In genomic region chr15:25566545-25566944, GRCh38 we compare ENCODE assay signal across 2 cellular contexts.
DNase-seq lines count a peak whose midpoint lies in the region; ATAC-seq, FAIRE-seq and TF ChIP-seq lines count a peak whose summit lies in the region.
"Not testable (repeated sequence)": the region's sequence is repeated elsewhere in the genome, so short reads cannot be mapped to it uniquely, and the experiment has no call there.

No MANE protein-coding gene starts in this region.

- WGBS in K562 (ENCODE audit: insufficient coverage, low coverage, missing lambda C conversion rate): 2% methylated on average over 6 of the region's 6 CpGs
- WGBS in testis, 2 donors: 64 to 76% methylated on average over 6 of the region's 6 CpGs

- intact Hi-C loops in K562 (cut with micrococcal nuclease): not testable (repeated sequence)
- intact Hi-C loops in testis (cut with DNase I; ENCODE audit: low total_unique reads): loop anchor here (5.0 kb wide), 1 partner anchor 301 kb away; no protein-coding TSS in a partner anchor

- H3K4me3 ChIP-seq in K562, testis: not testable (repeated sequence)

- H3K79me2 ChIP-seq in K562 (ENCODE audit: control insufficient read depth, insufficient read depth, low read length): not testable (repeated sequence)

- not testable (repeated sequence) for TF ChIP-seq CTCF in K562 (IDR thresholded peaks at IDR 0.05 in 2 of 3, conservative IDR thresholded peaks at IDR 0.05 in 1 of 3; ENCODE audit: insufficient read depth in 2 of 3, low read depth in 1 of 3, low read length in 3 of 3); testis (IDR thresholded peaks at IDR 0.05)

- H3K4me2 ChIP-seq in K562 (ENCODE audit: insufficient read depth, low read length): not testable (repeated sequence)

- not testable (repeated sequence) for H3K9ac ChIP-seq in K562 (ENCODE audit: insufficient read depth in 1 of 2, low read depth in 2 of 2, low read length in 2 of 2)

- not testable (repeated sequence) for H3K27ac ChIP-seq in K562 (ENCODE audit: extremely low read depth, low read depth, low read length); testis

- not testable (repeated sequence) for H3K9me3 ChIP-seq in K562 (replicated peaks; ENCODE audit: control insufficient read depth, insufficient read depth, low read depth, low read length); testis

- TF ChIP-seq POLR2A in K562 (conservative IDR thresholded peaks at IDR 0.05); testis (IDR thresholded peaks at IDR 0.05): not testable (repeated sequence)

- not testable (repeated sequence) for TF ChIP-seq EP300 in K562 (IDR thresholded peaks at IDR 0.05; ENCODE audit: low read length)

- H4K20me1 ChIP-seq in K562 (replicated peaks; ENCODE audit: control insufficient read depth, insufficient read depth, low read length): not testable (repeated sequence)

- CTCF ChIA-PET in K562 (lab: Yijun Ruan, JAX; ENCODE audit: low intra/inter-chr PET ratio): not testable (repeated sequence)

- H3K4me1 ChIP-seq in K562 (replicated peaks in 1 of 2; ENCODE audit: control insufficient read depth in 2 of 2, insufficient read depth in 2 of 2, low read length in 2 of 2): not testable (repeated sequence)
- peaks cover 36% of the 10 kb centered on the region for H3K4me1 ChIP-seq in testis

- H3K27me3 ChIP-seq in K562 (ENCODE audit: control insufficient read depth in 2 of 2, insufficient read depth in 2 of 2, low read length in 2 of 2); testis: not testable (repeated sequence)

- not testable (repeated sequence) for TF ChIP-seq RAD21 in K562 (CRISPR knock-in tag; conservative IDR thresholded peaks at IDR 0.05 in 1 of 2, IDR thresholded peaks at IDR 0.05 in 1 of 2)

- BruUV-seq in K562 (replicated peaks; lab: Mats Ljungman, UMichigan): not testable (repeated sequence)

- H3K9me1 ChIP-seq in K562 (ENCODE audit: control insufficient read depth, insufficient read depth, low read length): not testable (repeated sequence)

- ATAC-seq in K562: not testable (repeated sequence)

- DNase-seq in K562 (ENCODE audit: extremely low read depth in 1 of 4, low spot score in 3 of 4): not testable (repeated sequence)
- DNase-seq in testis: peak; percentile 57

- not testable (repeated sequence) for FAIRE-seq in K562 (lab: Jason Lieb, UNC)

- not testable (repeated sequence) for H3K36me3 ChIP-seq in K562 (ENCODE audit: control insufficient read depth, insufficient read depth, low read length); testis (ENCODE audit: low read depth, missing control alignments)

- not testable (repeated sequence) for H2AFZ ChIP-seq in K562 (ENCODE audit: low read depth, low read length)

- POLR2A ChIA-PET in K562 (lab: Yijun Ruan, JAX): not testable (repeated sequence)

- in situ Hi-C loops in K562 (cut with MboI): not testable (repeated sequence)

TF ChIP-seq in K562, 482 proteins besides CTCF, POLR2A, EP300 and RAD21:
- TF ChIP-seq ZNF316 (IDR thresholded peaks at IDR 0.05): peak; percentile 21; the same call in 1 of the 2 replicates
- TF ChIP-seq C11orf30 (IDR thresholded peaks at IDR 0.05; ENCODE audit: low read depth): 0 out of 2 replicates have a peak, but pooled peaks have one; percentile 5
- peak; percentile 57 for TF ChIP-seq NFYB (IDR thresholded peaks at IDR 0.05; ENCODE audit: extremely low read depth, insufficient read length)
